ENCODE assay signal across 29 cellular contexts in genomic region chr3:108432431-108432830, GRCh38.
"Had no signal": no experiment of that assay in that cellular context is flagged by ENCODE, and none has a peak within 500 bp of the region (broad histone marks: within the 10 kb centered on the region; RNA-seq: fewer than 3 reads in every experiment).

No MANE protein-coding gene starts in this region.

- H3K27ac Mint-ChIP-seq: stimulated activated effector memory CD8-positive, alpha-beta T cell treated with anti-CD3 and anti-CD28 coated beads, Interleukin-12 subunit alpha, Interleukin-12 subunit beta, amount 100 ng/mL, for 72 hours; stimulated activated memory B cell treated with anti-CD40 and anti-IgM and Interleukin-4, amounts not matched to agents 10 μg/mL and 1 μg/mL and 100 μg/mL, for 72 hours; stimulated activated naive B cell treated with anti-CD40 and anti-IgM and Interleukin-4, amounts not matched to agents 10 μg/mL and 1 μg/mL and 100 μg/mL, for 72 hours; stimulated activated naive CD8-positive, alpha-beta T cell treated with anti-CD3 and anti-CD28 coated beads, Interleukin-15, amount 100 ng/mL, for 72 hours; stimulated activated naive CD8-positive, alpha-beta T cell treated with anti-CD3 and anti-CD28 coated beads, Interleukin-15, Interleukin-2, amounts not matched to agents 100 ng/mL and 50 ng/mL, for 24 hours; type B pancreatic cell had no signal

- DNase-seq: stimulated activated CD4-positive, alpha-beta T cell treated with anti-CD3 and anti-CD28 coated beads, Interleukin-2, amount 100 ng/mL, for 48 hours; stimulated activated CD4-positive, alpha-beta T cell treated with anti-CD3 and anti-CD28 coated beads, Interleukin-4, amount 100 ng/mL, for 1 hour; stimulated activated CD4-positive, alpha-beta T cell treated with anti-CD3 and anti-CD28 coated beads, Interleukin-4, amount 100 ng/mL, for 24 hours; stimulated activated CD4-positive, alpha-beta T cell treated with anti-CD3 and anti-CD28 coated beads, Interleukin-4, amount 100 ng/mL, for 4 hours; stimulated activated CD8-positive, alpha-beta memory T cell treated with anti-CD3 and anti-CD28 coated beads, Interleukin-4, amount 100 ng/mL, for 48 hours; stimulated activated naive B cell treated with anti-CD40 and anti-IgM and Interleukin-4, amounts not matched to agents 10 μg/mL and 1 μg/mL and 100 μg/mL, for 72 hours; stimulated activated naive CD4-positive, alpha-beta T cell; stimulated activated naive CD4-positive, alpha-beta T cell treated with Interleukin-2 at 50 U/mL for 16 hours; stimulated activated naive CD8-positive, alpha-beta T cell treated with anti-CD3 and anti-CD28 coated beads, Interleukin-15, amount 100 ng/mL, for 72 hours; stimulated activated naive CD8-positive, alpha-beta T cell treated with anti-CD3 and anti-CD28 coated beads, Interleukin-15, Interleukin-2, amounts not matched to agents 100 U/mL and 50 U/mL, for 24 hours; stomach; substantia nigra; testis; thyroid gland; tibial artery; transverse colon; trophoblast cell; upper lobe of left lung; upper lobe of right lung; uterus had no signal

- ATAC-seq: stimulated activated effector memory CD8-positive, alpha-beta T cell treated with anti-CD3 and anti-CD28 coated beads, Interleukin-12 subunit alpha, Interleukin-12 subunit beta, amount 100 ng/mL, for 72 hours; stimulated activated memory B cell treated with anti-CD40 and anti-IgM and Interleukin-4, amounts not matched to agents 10 μg/mL and 1 μg/mL and 100 μg/mL, for 72 hours; stimulated activated naive B cell treated with anti-CD40 and anti-IgM and Interleukin-4, amounts not matched to agents 10 μg/mL and 1 μg/mL and 100 μg/mL, for 72 hours; stimulated activated naive CD8-positive, alpha-beta T cell treated with anti-CD3 and anti-CD28 coated beads, Interleukin-15, amount 100 ng/mL, for 72 hours; stimulated activated naive CD8-positive, alpha-beta T cell treated with anti-CD3 and anti-CD28 coated beads, Interleukin-15, Interleukin-2, amounts not matched to agents 100 U/mL and 50 U/mL, for 24 hours; upper lobe of right lung had no signal

- H3K9me3 ChIP-seq: testis, thoracic aorta, thyroid gland, tibial artery, tibial nerve, upper lobe of right lung, uterus, vagina had no signal

- FAIRE-seq: urothelium cell line had no signal

- H3K4me1 ChIP-seq: stomach, suprapubic skin, testis, thyroid gland, tibial artery, tibial nerve, upper lobe of left lung, upper lobe of right lung, uterus had no signal

- H3K27ac ChIP-seq: stomach, suprapubic skin, testis, thoracic aorta, thyroid gland, tibial artery, tibial nerve, transverse colon, upper lobe of left lung, upper lobe of right lung, uterus, vagina had no signal

- H3K36me3 ChIP-seq: stomach, suprapubic skin, thoracic aorta, thyroid gland, tibial artery, tibial nerve, transverse colon, upper lobe of left lung, upper lobe of right lung, uterus, vagina had no signal

- H3K36me3 Mint-ChIP-seq: stimulated activated effector memory CD8-positive, alpha-beta T cell treated with anti-CD3 and anti-CD28 coated beads, Interleukin-12 subunit alpha, Interleukin-12 subunit beta, amount 100 ng/mL, for 72 hours; type B pancreatic cell had no signal

- H3K27me3 ChIP-seq: stomach, suprapubic skin, testis, thyroid gland, tibial artery, tibial nerve, transverse colon, upper lobe of left lung, upper lobe of right lung, uterus, vagina had no signal

- H3K4me3 ChIP-seq: stomach, suprapubic skin, testis, thoracic aorta, thyroid gland, tibial artery, tibial nerve, transverse colon, upper lobe of left lung, upper lobe of right lung, uterus, vagina had no signal

- H3K4me3 Mint-ChIP-seq: stimulated activated effector memory CD8-positive, alpha-beta T cell treated with anti-CD3 and anti-CD28 coated beads, Interleukin-12 subunit alpha, Interleukin-12 subunit beta, amount 100 ng/mL, for 72 hours; stimulated activated memory B cell treated with anti-CD40 and anti-IgM and Interleukin-4, amounts not matched to agents 10 μg/mL and 1 μg/mL and 100 μg/mL, for 72 hours; stimulated activated naive B cell treated with anti-CD40 and anti-IgM and Interleukin-4, amounts not matched to agents 10 μg/mL and 1 μg/mL and 100 μg/mL, for 72 hours; stimulated activated naive CD8-positive, alpha-beta T cell treated with anti-CD3 and anti-CD28 coated beads, Interleukin-15, amount 100 ng/mL, for 72 hours; stimulated activated naive CD8-positive, alpha-beta T cell treated with anti-CD3 and anti-CD28 coated beads, Interleukin-15, Interleukin-2, amounts not matched to agents 100 ng/mL and 50 ng/mL, for 24 hours; type B pancreatic cell had no signal

- H3K4me1 Mint-ChIP-seq: stimulated activated naive CD8-positive, alpha-beta T cell treated with anti-CD3 and anti-CD28 coated beads, Interleukin-15, amount 100 ng/mL, for 72 hours had no signal

- H3K9me3 Mint-ChIP-seq: stimulated activated effector memory CD8-positive, alpha-beta T cell treated with anti-CD3 and anti-CD28 coated beads, Interleukin-12 subunit alpha, Interleukin-12 subunit beta, amount 100 ng/mL, for 72 hours; type B pancreatic cell had no signal

- H3K27me3 Mint-ChIP-seq: stimulated activated memory B cell treated with anti-CD40 and anti-IgM and Interleukin-4, amounts not matched to agents 10 μg/mL and 1 μg/mL and 100 μg/mL, for 72 hours; stimulated activated naive B cell treated with anti-CD40 and anti-IgM and Interleukin-4, amounts not matched to agents 10 μg/mL and 1 μg/mL and 100 μg/mL, for 72 hours; stimulated activated naive CD8-positive, alpha-beta T cell treated with anti-CD3 and anti-CD28 coated beads, Interleukin-15, amount 100 ng/mL, for 72 hours; type B pancreatic cell had no signal
